Comparison of ENCODE assay signal across 18 cellular contexts in the genomic region with DNA sequence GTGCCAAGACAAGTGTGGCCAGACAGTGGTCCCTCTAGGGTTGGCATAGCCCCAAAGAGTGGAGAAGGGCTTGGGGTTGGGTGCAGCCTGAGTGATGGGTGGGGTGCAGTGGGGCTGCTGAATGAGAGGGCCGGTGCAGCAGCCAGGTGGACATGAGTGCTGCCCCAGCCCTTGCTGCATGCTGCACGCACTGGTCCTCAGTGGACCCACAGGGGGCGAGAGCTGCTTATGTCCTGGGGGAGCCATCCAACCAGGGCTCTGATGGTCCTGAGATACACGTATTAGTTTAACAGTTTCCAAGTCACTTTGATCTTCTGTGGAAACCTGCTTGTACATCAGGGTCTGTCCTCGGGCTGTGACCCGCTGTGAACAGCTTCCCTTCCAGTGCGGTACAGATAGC. TPM values are rescaled to one million over a fixed set of nuclear protein-coding genes. Genes with fewer than 3 reads are reported as not detected.
A peak's percentile ranks its signal among the peaks of the same experiment; 100 is the strongest.
DNase-seq lines count a peak whose midpoint lies in the region; ATAC-seq and TF ChIP-seq lines count a peak whose summit lies in the region.
"Had no signal": no experiment of that assay in that cellular context is flagged by ENCODE, and none has a peak within 500 bp of the region (broad histone marks: within the 10 kb centered on the region; RNA-seq: fewer than 3 reads in every experiment).

No MANE protein-coding gene starts in this region.

- H3K4me3 Mint-ChIP-seq in glutamatergic neuron (ENCODE audit: unreplicated experiment), result no peak overlapping the region

- TF ChIP-seq CTCF in right atrium auricular region (IDR thresholded peaks at IDR 0.05), result no peak
- no peak for TF ChIP-seq CTCF in glutamatergic neuron (IDR thresholded peaks at IDR 0.05; ENCODE audit: partially characterized antibody, unreplicated experiment)
- no peak for TF ChIP-seq CTCF in lower lobe of right lung (IDR thresholded peaks at IDR 0.05)
- TF ChIP-seq CTCF in upper lobe of left lung (IDR thresholded peaks at IDR 0.05), result no peak

- H3K27ac ChIP-seq in right atrium auricular region, result no peak overlapping the region
- H3K27ac ChIP-seq in lower lobe of right lung, result peak overlapping the region; percentile 67
- peak overlapping the region; percentile 61 to 69 (median 68) for H3K27ac ChIP-seq in upper lobe of left lung
- H3K27ac ChIP-seq: C4-2B, HL-60 had no signal

- H3K9me3 ChIP-seq in right atrium auricular region (no peaks in the 10 kb centered on the region), lower lobe of right lung (no peaks in the 10 kb centered on the region), upper lobe of left lung (no peaks in the 10 kb centered on the region)

- peaks cover 6% of the 10 kb centered on the region for H3K9me3 Mint-ChIP-seq in glutamatergic neuron (ENCODE audit: unreplicated experiment)

- peaks cover 28% of the 10 kb centered on the region for H3K27me3 Mint-ChIP-seq in glutamatergic neuron (ENCODE audit: unreplicated experiment)

- TF ChIP-seq POLR2A in upper lobe of left lung (IDR thresholded peaks at IDR 0.05), result no peak

- DNase-seq in Right ventricle myocardium superior (peak; percentile 31), right atrium auricular region (ENCODE audit: low spot score) (no peak), glutamatergic neuron (peak; percentile 3), lower lobe of right lung (peak; percentile 33), upper lobe of left lung (no peak), SKM-1 (lab: John Stamatoyannopoulos, UW; ENCODE audit: unreplicated experiment) (no peak), HT-29 (ENCODE audit: low spot score) (no peak)
- DNase-seq: KG1, NCI-H1092, NCI-H2107, NCI-H345, NCI-H774 had no signal

- H3K4me3 ChIP-seq in right atrium auricular region (no peak overlapping the region), lower lobe of right lung (no peak overlapping the region), upper lobe of left lung (no peak overlapping the region)

- no peak for TF ChIP-seq EP300 in upper lobe of left lung (IDR thresholded peaks at IDR 0.05)

- no peaks in the 10 kb centered on the region for H3K27me3 ChIP-seq in right atrium auricular region
- no peaks in the 10 kb centered on the region for H3K27me3 ChIP-seq in lower lobe of right lung (ENCODE audit: low read depth)
- no peaks in the 10 kb centered on the region for H3K27me3 ChIP-seq in upper lobe of left lung

- peaks cover 4% of the 10 kb centered on the region for H3K4me1 Mint-ChIP-seq in glutamatergic neuron (ENCODE audit: low read depth, unreplicated experiment)

- H3K4me1 ChIP-seq in right atrium auricular region (peaks cover 0 to 24% of the 10 kb centered on the region in 2 donors), lower lobe of right lung (peaks cover 34% of the 10 kb centered on the region), upper lobe of left lung (peaks cover 10 to 21% (median 19%) of the 10 kb centered on the region in 4 donors)

- H3K36me3 ChIP-seq in right atrium auricular region, result peaks cover 5% of the 10 kb centered on the region
- peaks cover 12% of the 10 kb centered on the region for H3K36me3 ChIP-seq in lower lobe of right lung
- peaks cover 0 to 66% (median 1%) of the 10 kb centered on the region in 4 donors for H3K36me3 ChIP-seq in upper lobe of left lung

- peaks cover 11% of the 10 kb centered on the region for H3K36me3 Mint-ChIP-seq in glutamatergic neuron (ENCODE audit: unreplicated experiment)

- ATAC-seq in Right ventricle myocardium superior (ENCODE audit: poor library complexity) (no peak), lower lobe of right lung (peak in 1 of 2 donors; percentile 1), upper lobe of left lung (ENCODE audit: low FRiP score in 2 of 2) (no peak), GM19397 (IDR thresholded peaks at IDR 0.05; ENCODE audit: unreplicated experiment) (no peak)
- ATAC-seq: Panc1 had no signal

- intact Hi-C loops in Right ventricle myocardium superior (cut with DNase I), result no loop called here
- intact Hi-C loops in lower lobe of right lung (cut with DNase I), result no loop called here

- 85 to 89% methylated on average over 5 to 7 of the region's 7 CpGs for WGBS in upper lobe of left lung, 2 donors

- H3K27ac Mint-ChIP-seq in glutamatergic neuron (ENCODE audit: unreplicated experiment), result no peak overlapping the region

RNA-seq across cellular contexts. Expression of gene ACR, which starts 23.9 kb away (rescaled TPM):
- total RNA-seq in Right ventricle myocardium superior (0.43 TPM), right atrium auricular region (under 1 TPM in 1 of 2 donors, not detected in 1; 0.39 TPM), glutamatergic neuron (ENCODE audit: unreplicated experiment) (not detected), lower lobe of right lung (0.62 TPM), upper lobe of left lung (1 to 10 TPM in 4 of 6 donors, under 1 TPM in 2; 0.71 to 3.9 (median 1.5) TPM)
- total RNA-seq in HT-29 (2014; rRNA removed; shearing (Covaris generic)), result not detected in 2 replicates
- total RNA-seq: A172, M059J had no signal

RNA-seq across cellular contexts. Expression of gene SHANK3, which starts 41.5 kb away (rescaled TPM):
- 19.3 TPM for total RNA-seq in Right ventricle myocardium superior
- 10 to 100 TPM in 1 of 2 donors, 1 to 10 TPM in 1; 8.2 to 12.3 TPM for total RNA-seq in right atrium auricular region
- 20.4 TPM for total RNA-seq in glutamatergic neuron (ENCODE audit: unreplicated experiment)
- total RNA-seq in lower lobe of right lung, result 50.6 TPM
- 100 to 1,000 TPM in 1 of 6 donors, 10 to 100 TPM in 5; 16.6 to 105 (median 51.1) TPM for total RNA-seq in upper lobe of left lung
- not detected in 2 replicates for total RNA-seq in HT-29 (2014; rRNA removed; shearing (Covaris generic))

Comparison
In these comparisons a context has a peak if more than half of its experiments do, and no peak if none do; other contexts are left out.
1. DNase-seq: peak in Right ventricle myocardium superior (single experiment), glutamatergic neuron (single experiment) and lower lobe of right lung (single experiment); none in right atrium auricular region (single experiment), upper lobe of left lung (0 of 2), SKM-1 (single experiment) and HT-29 (single experiment).
2. H3K27ac ChIP-seq: peak in lower lobe of right lung (single experiment) and upper lobe of left lung (4 of 4); none in right atrium auricular region (0 of 2).